ENCODE assay signal across 23 cellular contexts in genomic region chr4:43886196-43886595, GRCh38.
DNase-seq lines count a peak whose midpoint lies in the region; ATAC-seq, FAIRE-seq and TF ChIP-seq lines count a peak whose summit lies in the region.
"Had no signal": no experiment of that assay in that cellular context is flagged by ENCODE, and none has a peak within 500 bp of the region (broad histone marks: within the 10 kb centered on the region; RNA-seq: fewer than 3 reads in every experiment).

No MANE protein-coding gene starts in this region.

- TF ChIP-seq CTCF in RWPE2 (IDR thresholded peaks at IDR 0.05; ENCODE audit: poor library complexity, severe bottlenecking) (no peak), bronchial epithelial cell (IDR thresholded peaks at IDR 0.05; ENCODE audit: insufficient read depth, low read length, severe bottlenecking) (no peak), foreskin keratinocyte (conservative IDR thresholded peaks at IDR 0.05) (no peak)

- FAIRE-seq in bronchial epithelial cell (lab: Jason Lieb, UNC) (no peak), H54 (lab: Jason Lieb, UNC) (no peak)
- FAIRE-seq: GM12891, GM19239 had no signal

- ATAC-seq in RWPE2 (ENCODE audit: low read depth) (peak; percentile 25; the same call in 1 of the 3 replicates), foreskin keratinocyte (no peak), HG03442 (IDR thresholded peaks at IDR 0.05; ENCODE audit: unreplicated experiment) (no peak)

- no peak overlapping the region for H3K27ac ChIP-seq in RWPE2 (ENCODE audit: poor library complexity, severe bottlenecking)
- no peak overlapping the region for H3K27ac ChIP-seq in foreskin keratinocyte
- H3K27ac ChIP-seq: BLaER1 had no signal

- no peaks in the 10 kb centered on the region for H3K36me3 ChIP-seq in RWPE2 (ENCODE audit: low read depth)
- no peaks in the 10 kb centered on the region for H3K36me3 ChIP-seq in bronchial epithelial cell (ENCODE audit: control insufficient read depth, insufficient read depth, low read length)
- H3K36me3 ChIP-seq: BE2C, BLaER1 had no signal

- no peaks in the 10 kb centered on the region for H3K4me1 ChIP-seq in RWPE2 (ENCODE audit: insufficient read depth, poor library complexity, severe bottlenecking)
- H3K4me1 ChIP-seq in foreskin keratinocyte, result no peaks in the 10 kb centered on the region
- H3K4me1 ChIP-seq: BE2C, BLaER1 had no signal

- no peak for TF ChIP-seq POLR2A in H54 (IDR thresholded peaks at IDR 0.05; ENCODE audit: low read depth, low read length)

- H3K4me3 ChIP-seq in RWPE2 (ENCODE audit: severe bottlenecking), result no peak overlapping the region
- H3K4me3 ChIP-seq in bronchial epithelial cell (ENCODE audit: low read depth, low read length), result no peak overlapping the region
- H3K4me3 ChIP-seq: BLaER1 had no signal

- no peaks in the 10 kb centered on the region for H3K9me3 ChIP-seq in RWPE2 (ENCODE audit: severe bottlenecking)
- H3K9me3 ChIP-seq: BE2C, BLaER1 had no signal

- H3K27me3 ChIP-seq in RWPE2 (ENCODE audit: insufficient read depth, poor library complexity, severe bottlenecking) (no peaks in the 10 kb centered on the region), bronchial epithelial cell (ENCODE audit: control insufficient read depth, insufficient read depth, low read length) (no peaks in the 10 kb centered on the region), foreskin keratinocyte (no peaks in the 10 kb centered on the region)
- H3K27me3 ChIP-seq: BE2C, BLaER1 had no signal

- DNase-seq in RWPE2 (ENCODE audit: low spot score) (no peak), bronchial epithelial cell (ENCODE audit: low read depth) (peak; percentile 41), foreskin keratinocyte (peak; percentile 45 to 61), EL (no peak), H54 (ENCODE audit: insufficient read length, low spot score) (no peak)
- DNase-seq: 8988T; ACHN; BE2C; C1 segment of cervical spinal cord; CD4-positive, alpha-beta memory T cell; CD4-positive, CD25-positive, alpha-beta regulatory T cell; CD8-positive, alpha-beta memory T cell; COR-L47; DMS 273 treated with DMSO at 0.1 percent for 48 hours; DMS153; DMS53; DMS79; DND-41; GF-D8 had no signal

Comparison
In these comparisons a context has a peak if more than half of its experiments do, and no peak if none do; other contexts are left out.
1. DNase-seq: peak in bronchial epithelial cell (single experiment) and foreskin keratinocyte (2 of 2); none in RWPE2 (single experiment), EL (single experiment) and H54 (single experiment).